ENCODE assay signal across 29 cellular contexts in genomic region chr9:136016221-136016881, GRCh38. TPM values are rescaled to one million over a fixed set of nuclear protein-coding genes. Genes with fewer than 3 reads are reported as not detected.
DNase-seq lines count a peak whose midpoint lies in the region; ATAC-seq and TF ChIP-seq lines count a peak whose summit lies in the region.
"Had no signal": no experiment of that assay in that cellular context is flagged by ENCODE, and none has a peak within 500 bp of the region (broad histone marks: within the 10 kb centered on the region; RNA-seq: fewer than 3 reads in every experiment).

No MANE protein-coding gene starts in this region.

- peak overlapping the region; percentile 23 for H3K4ac ChIP-seq in neuronal stem cell (ENCODE audit: low read length)

- intact Hi-C loops in right cardiac atrium (cut with DNase I): loop anchor here in 1 of 4 donors (10.0 kb wide), 1 partner anchor 68 kb away; no protein-coding TSS in a partner anchor
- intact Hi-C loops in dendritic cell treated with granulocyte-macrophage colony-stimulating factor and Interleukin-4, amounts not matched to agents 40 ng/mL and 50 ng/mL, for 4 days (cut with micrococcal nuclease): no loop called here

- peak overlapping the region; percentile 42 for H3K27ac Mint-ChIP-seq in dendritic cell treated with granulocyte-macrophage colony-stimulating factor and Interleukin-4, amounts not matched to agents 40 ng/mL and 50 ng/mL, for 4 days
- H3K27ac Mint-ChIP-seq in HFFc6: no peak overlapping the region
- H3K27ac Mint-ChIP-seq: activated CD4-positive, alpha-beta T cell treated with anti-CD3 and anti-CD28 coated beads, Interleukin-2, amount 10 ng/mL, durations not matched to agents 24 days and 14 days; activated naive CD4-positive, alpha-beta T cell treated with anti-CD3 and anti-CD28 coated beads, Interleukin-2, amount 50 U/mL, for 24 hours had no signal

- peak overlapping the region; percentile 82 for H2BK5ac ChIP-seq in neuronal stem cell (ENCODE audit: low read length)

- H3K4me1 Mint-ChIP-seq in dendritic cell treated with granulocyte-macrophage colony-stimulating factor and Interleukin-4, amounts not matched to agents 40 ng/mL and 50 ng/mL, for 4 days (ENCODE audit: low read depth): peaks cover 20% of the 10 kb centered on the region
- H3K4me1 Mint-ChIP-seq in HFFc6 (ENCODE audit: low read depth): no peaks in the 10 kb centered on the region
- H3K4me1 Mint-ChIP-seq: activated CD4-positive, alpha-beta T cell treated with anti-CD3 and anti-CD28 coated beads, Interleukin-2, amount 10 ng/mL, durations not matched to agents 24 days and 14 days; activated naive CD4-positive, alpha-beta T cell treated with anti-CD3 and anti-CD28 coated beads, Interleukin-2, amount 50 U/mL, for 24 hours had no signal

- ATAC-seq in right cardiac atrium: no peak
- ATAC-seq: effector memory CD8-positive, alpha-beta T cell; esophagus mucosa; K562 had no signal

- no peak overlapping the region for H3K4me3 Mint-ChIP-seq in dendritic cell treated with granulocyte-macrophage colony-stimulating factor and Interleukin-4, amounts not matched to agents 40 ng/mL and 50 ng/mL, for 4 days
- no peak overlapping the region for H3K4me3 Mint-ChIP-seq in HFFc6
- H3K4me3 Mint-ChIP-seq: activated CD4-positive, alpha-beta T cell treated with anti-CD3 and anti-CD28 coated beads, Interleukin-2, amount 10 ng/mL, durations not matched to agents 24 days and 14 days; activated naive CD4-positive, alpha-beta T cell treated with anti-CD3 and anti-CD28 coated beads, Interleukin-2, amount 50 U/mL, for 24 hours; effector memory CD8-positive, alpha-beta T cell had no signal

- 93% methylated on average over 21 of the region's 21 CpGs for WGBS in right cardiac atrium
- no CpG with 5 or more reads among the region's 21 CpGs for WGBS in neuronal stem cell (ENCODE audit: extremely low coverage in 2 of 2, insufficient read length in 2 of 2, insufficient replicate concordance in 1 of 2), 2 donors

- no peaks in the 10 kb centered on the region for H3K27me3 ChIP-seq in right cardiac atrium (ENCODE audit: control insufficient read depth, insufficient read depth)
- no peaks in the 10 kb centered on the region for H3K27me3 ChIP-seq in right atrium auricular region
- no peaks in the 10 kb centered on the region for H3K27me3 ChIP-seq in neuronal stem cell (ENCODE audit: control insufficient read depth in 3 of 3, insufficient read depth in 3 of 3, low read depth in 1 of 3, low read length in 3 of 3)
- H3K27me3 ChIP-seq: spleen, transverse colon had no signal

- H4K91ac ChIP-seq in neuronal stem cell (ENCODE audit: low read depth, low read length, poor library complexity): no peak overlapping the region

- no peak overlapping the region for H2AFZ ChIP-seq in neuronal stem cell (ENCODE audit: low read length)

- no peak overlapping the region for H3K4me2 ChIP-seq in neuronal stem cell (ENCODE audit: insufficient read depth, low read length, poor library complexity, severe bottlenecking)

- H3K27me3 Mint-ChIP-seq in dendritic cell treated with granulocyte-macrophage colony-stimulating factor and Interleukin-4, amounts not matched to agents 40 ng/mL and 50 ng/mL, for 4 days: no peaks in the 10 kb centered on the region
- H3K27me3 Mint-ChIP-seq in HFFc6 (ENCODE audit: insufficient read depth): no peaks in the 10 kb centered on the region; the same call in 1 of the 2 replicates
- H3K27me3 Mint-ChIP-seq: activated CD4-positive, alpha-beta T cell treated with anti-CD3 and anti-CD28 coated beads, Interleukin-2, amount 10 ng/mL, durations not matched to agents 24 days and 14 days; activated naive CD4-positive, alpha-beta T cell treated with anti-CD3 and anti-CD28 coated beads, Interleukin-2, amount 50 U/mL, for 24 hours; effector memory CD8-positive, alpha-beta T cell had no signal

- H3K9me3 ChIP-seq in right cardiac atrium (ENCODE audit: control insufficient read depth, low read length) (no peaks in the 10 kb centered on the region), right atrium auricular region (no peaks in the 10 kb centered on the region), neuronal stem cell (replicated peaks in 1 of 2; ENCODE audit: control insufficient read depth in 2 of 2, insufficient read depth in 1 of 2, low read depth in 1 of 2, low read length in 2 of 2) (no peaks in the 10 kb centered on the region)
- H3K9me3 ChIP-seq: spleen, transverse colon had no signal

- no peak overlapping the region for H2BK120ac ChIP-seq in neuronal stem cell (ENCODE audit: low read depth, low read length)

- H2AK5ac ChIP-seq in neuronal stem cell (ENCODE audit: low read depth, low read length): peak overlapping the region; percentile 95

- DNase-seq in right cardiac atrium (peak in 2 of 3 donors; percentile 51 to 52), right atrium auricular region (ENCODE audit: low spot score) (no peak), neuronal stem cell (ENCODE audit: low spot score) (no peak), SKM-1 treated with dmso at 0.1 percent for 144 hours (lab: John Stamatoyannopoulos, UW; ENCODE audit: unreplicated experiment) (no peak), HFFc6 (no peak), NCI-H1436 (lab: John Stamatoyannopoulos, UW) (no peak)
- DNase-seq: activated CD4-positive, alpha-beta T cell treated with anti-CD3 and anti-CD28 coated beads, Interleukin-2, amount 10 ng/mL, durations not matched to agents 24 days and 14 days; amygdala; Calu3; DMS79 treated with DMSO at 0.1 percent for 48 hours; effector memory CD8-positive, alpha-beta T cell; foreskin fibroblast; HCEC 1CT; mesendoderm; NCI-H1105; NCI-H2081; NCI-H345; retina; RPMI8226 had no signal

- no peak overlapping the region for H4K8ac ChIP-seq in neuronal stem cell (ENCODE audit: low read depth, low read length)

- H3K79me1 ChIP-seq in neuronal stem cell (ENCODE audit: low read depth, low read length): peaks cover 13% of the 10 kb centered on the region

- H3K4me3 ChIP-seq in right cardiac atrium (ENCODE audit: low read length): no peak overlapping the region
- H3K4me3 ChIP-seq in right atrium auricular region: no peak overlapping the region
- no peak overlapping the region for H3K4me3 ChIP-seq in neuronal stem cell (ENCODE audit: low read length in 2 of 2)
- H3K4me3 ChIP-seq: coronary artery, K562, SK-N-MC, spleen, transverse colon had no signal

- H3K36me3 ChIP-seq in right atrium auricular region (peaks cover 12% of the 10 kb centered on the region), neuronal stem cell (replicated peaks in 1 of 2; ENCODE audit: control insufficient read depth in 2 of 2, insufficient read depth in 2 of 2, low read length in 2 of 2) (peaks cover 0 to 4% of the 10 kb centered on the region in 2 donors)

- peak overlapping the region; percentile 5 for H3K23ac ChIP-seq in neuronal stem cell (ENCODE audit: low read depth, low read length, poor library complexity)

- H3K36me3 Mint-ChIP-seq in dendritic cell treated with granulocyte-macrophage colony-stimulating factor and Interleukin-4, amounts not matched to agents 40 ng/mL and 50 ng/mL, for 4 days (ENCODE audit: low read depth): peaks cover 76% of the 10 kb centered on the region
- H3K36me3 Mint-ChIP-seq in HFFc6 (ENCODE audit: low read depth): no peaks in the 10 kb centered on the region
- H3K36me3 Mint-ChIP-seq: activated naive CD4-positive, alpha-beta T cell treated with anti-CD3 and anti-CD28 coated beads, Interleukin-2, amount 50 U/mL, for 24 hours had no signal

- TF ChIP-seq CTCF in right atrium auricular region (IDR thresholded peaks at IDR 0.05) (no peak), HFFc6 (IDR thresholded peaks at IDR 0.05) (no peak)

- H3K9me3 Mint-ChIP-seq in dendritic cell treated with granulocyte-macrophage colony-stimulating factor and Interleukin-4, amounts not matched to agents 40 ng/mL and 50 ng/mL, for 4 days: no peaks in the 10 kb centered on the region
- H3K9me3 Mint-ChIP-seq in HFFc6: no peaks in the 10 kb centered on the region
- H3K9me3 Mint-ChIP-seq: activated CD4-positive, alpha-beta T cell treated with anti-CD3 and anti-CD28 coated beads, Interleukin-2, amount 10 ng/mL, durations not matched to agents 24 days and 14 days; activated naive CD4-positive, alpha-beta T cell treated with anti-CD3 and anti-CD28 coated beads, Interleukin-2, amount 50 U/mL, for 24 hours; effector memory CD8-positive, alpha-beta T cell had no signal

- H3K14ac ChIP-seq in neuronal stem cell (ENCODE audit: low read length): peak overlapping the region; percentile 63

- peak overlapping the region; percentile 30 for H3K9ac ChIP-seq in neuronal stem cell (ENCODE audit: low read depth, low read length, poor library complexity)

- H3K18ac ChIP-seq in neuronal stem cell (ENCODE audit: low read length): peak overlapping the region; percentile 85

- H3K4me1 ChIP-seq in right cardiac atrium (ENCODE audit: control insufficient read depth, insufficient read depth, low read length) (peaks cover 5% of the 10 kb centered on the region), right atrium auricular region (peaks cover 0 to 26% of the 10 kb centered on the region in 2 donors), neuronal stem cell (ENCODE audit: control insufficient read depth in 2 of 2, insufficient read depth in 1 of 2, low read depth in 1 of 2, low read length in 2 of 2) (peaks cover 7 to 16% of the 10 kb centered on the region in 2 donors)

- peak overlapping the region; percentile 90 for H2BK12ac ChIP-seq in neuronal stem cell (ENCODE audit: low read length)

- H2BK15ac ChIP-seq in neuronal stem cell (ENCODE audit: low read length): peak overlapping the region; percentile 64

- H3K27ac ChIP-seq in right cardiac atrium (ENCODE audit: low read length): no peak overlapping the region
- H3K27ac ChIP-seq in right atrium auricular region: no peak overlapping the region
- no peak overlapping the region for H3K27ac ChIP-seq in neuronal stem cell (replicated peaks; ENCODE audit: low read length)
- H3K27ac ChIP-seq: C4-2B, coronary artery, SK-N-MC, transverse colon, VCaP had no signal

RNA-seq across cellular contexts. Expression of gene UBAC1, which starts 55.2 kb away (rescaled TPM):
- total RNA-seq in right cardiac atrium (10 to 100 TPM; 64.0 to 88.7 (median 76.2) TPM), right atrium auricular region (10 to 100 TPM; 58.6 to 76.9 TPM)
- polyA plus RNA-seq in right cardiac atrium: 83.3 TPM
- 44.5 TPM for polyA plus RNA-seq in neuronal stem cell (2013, experiment 1 of 2)
- polyA plus RNA-seq in neuronal stem cell (2013, experiment 2 of 2): 42.3 TPM
- total RNA-seq in HFFc6 (2021; fragmentation: NEBNext Ultra II Directional; extraction: Animal tissue kit (Norgen Biotek cat#: 25700)): 10 to 100 TPM; 27.9 to 33.6 (median 31.2) TPM

Comparison
In these comparisons a context has a peak if more than half of its experiments do, and no peak if none do; other contexts are left out.
1. DNase-seq: peak in right cardiac atrium (2 of 3); none in right atrium auricular region (single experiment), neuronal stem cell (single experiment), SKM-1 treated with dmso at 0.1 percent for 144 hours (single experiment), HFFc6 (single experiment) and NCI-H1436 (single experiment).